15 cellular contexts compared by ENCODE assay signal in the genomic region with DNA sequence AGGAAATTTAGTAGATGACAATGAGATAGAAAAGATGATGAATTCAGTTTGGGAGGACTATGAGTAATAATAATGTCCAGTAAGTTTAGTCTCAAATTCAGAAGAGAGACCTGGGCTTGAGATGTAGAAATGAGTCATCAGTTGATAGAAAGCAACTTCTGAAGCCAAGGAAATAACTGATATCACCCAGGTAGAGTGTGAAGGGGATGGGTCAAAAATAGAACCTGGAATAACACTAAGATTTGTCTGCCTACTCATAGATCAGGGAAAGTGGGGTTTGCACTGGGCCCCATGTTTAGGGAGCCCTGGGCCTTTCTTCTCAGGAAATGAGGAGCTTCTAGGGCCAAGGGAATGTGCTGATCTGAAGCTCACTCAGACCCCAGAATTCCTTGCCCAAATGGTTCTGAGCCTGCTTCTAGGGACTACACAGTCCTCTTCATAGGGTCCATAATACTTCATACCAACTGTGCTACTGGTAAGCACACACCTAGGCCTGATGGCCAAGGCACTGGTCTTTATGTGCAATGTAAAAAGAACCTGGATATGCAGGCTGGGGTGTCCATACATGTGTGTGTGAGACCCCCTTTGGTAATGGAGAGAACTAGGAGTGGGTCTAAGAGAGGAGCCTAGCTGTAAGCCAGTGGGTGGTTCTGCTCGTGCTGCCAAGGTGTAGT.
DNase-seq lines count a peak whose midpoint lies in the region; ATAC-seq and TF ChIP-seq lines count a peak whose summit lies in the region.
"Had no signal": no experiment of that assay in that cellular context is flagged by ENCODE, and none has a peak within 500 bp of the region (broad histone marks: within the 10 kb centered on the region; RNA-seq: fewer than 3 reads in every experiment).

No MANE protein-coding gene starts in this region.

- H3K4me1 Mint-ChIP-seq in activated CD8-positive, alpha-beta memory T cell treated with anti-CD3 and anti-CD28 coated beads, Interleukin-2, amount 10 ng/mL, durations not matched to agents 7 days and 5 days: peaks cover 15% of the 10 kb centered on the region
- H3K4me1 Mint-ChIP-seq in natural killer cell treated with Interleukin-12 subunit alpha and Interleukin-12 subunit beta and Interleukin-15 and Interleukin-18, amount 100 ng/mL, for 72 hours (ENCODE audit: low read depth in 2 of 2): peaks cover 39 to 56% of the 10 kb centered on the region in 2 donors
- no peaks in the 10 kb centered on the region for H3K4me1 Mint-ChIP-seq in endothelial cell (ENCODE audit: unreplicated experiment)

- no peaks in the 10 kb centered on the region for H3K9me3 Mint-ChIP-seq in activated CD8-positive, alpha-beta memory T cell treated with anti-CD3 and anti-CD28 coated beads, Interleukin-2, amount 10 ng/mL, durations not matched to agents 7 days and 5 days (ENCODE audit: low read depth)
- H3K9me3 Mint-ChIP-seq in natural killer cell treated with Interleukin-12 subunit alpha and Interleukin-12 subunit beta and Interleukin-15 and Interleukin-18, amount 100 ng/mL, for 72 hours: peaks cover 3% of the 10 kb centered on the region
- no peaks in the 10 kb centered on the region for H3K9me3 Mint-ChIP-seq in endothelial cell (ENCODE audit: unreplicated experiment)
- H3K9me3 Mint-ChIP-seq: WTC11 had no signal

- ATAC-seq in activated CD8-positive, alpha-beta memory T cell treated with anti-CD3 and anti-CD28 coated beads, Interleukin-2, amount 10 ng/mL, durations not matched to agents 7 days and 5 days: peak; percentile 23
- peak; percentile 55 for ATAC-seq in GM19463 (IDR thresholded peaks at IDR 0.05; ENCODE audit: unreplicated experiment)
- ATAC-seq in HG03196 (IDR thresholded peaks at IDR 0.05; ENCODE audit: unreplicated experiment): peak; percentile 33
- ATAC-seq in natural killer cell treated with Interleukin-12 subunit alpha and Interleukin-12 subunit beta and Interleukin-15 and Interleukin-18, amount 100 ng/mL, for 72 hours: peak; percentile 32 to 71
- ATAC-seq: WTC11 had no signal

- peaks cover 8% of the 10 kb centered on the region for H3K36me3 Mint-ChIP-seq in activated CD8-positive, alpha-beta memory T cell treated with anti-CD3 and anti-CD28 coated beads, Interleukin-2, amount 10 ng/mL, durations not matched to agents 7 days and 5 days
- peaks cover 28% of the 10 kb centered on the region for H3K36me3 Mint-ChIP-seq in natural killer cell treated with Interleukin-12 subunit alpha and Interleukin-12 subunit beta and Interleukin-15 and Interleukin-18, amount 100 ng/mL, for 72 hours
- H3K36me3 Mint-ChIP-seq in endothelial cell (ENCODE audit: low read depth, unreplicated experiment): no peaks in the 10 kb centered on the region
- H3K36me3 Mint-ChIP-seq: WTC11 had no signal

- no peak overlapping the region for H3K27ac Mint-ChIP-seq in activated CD8-positive, alpha-beta memory T cell treated with anti-CD3 and anti-CD28 coated beads, Interleukin-2, amount 10 ng/mL, durations not matched to agents 7 days and 5 days
- peak overlapping the region; percentile 13 to 53 for H3K27ac Mint-ChIP-seq in natural killer cell treated with Interleukin-12 subunit alpha and Interleukin-12 subunit beta and Interleukin-15 and Interleukin-18, amount 100 ng/mL, for 72 hours
- no peak overlapping the region for H3K27ac Mint-ChIP-seq in endothelial cell (ENCODE audit: unreplicated experiment)
- H3K27ac Mint-ChIP-seq: WTC11 had no signal

- H3K27me3 Mint-ChIP-seq in activated CD8-positive, alpha-beta memory T cell treated with anti-CD3 and anti-CD28 coated beads, Interleukin-2, amount 10 ng/mL, durations not matched to agents 7 days and 5 days: peaks cover 23% of the 10 kb centered on the region
- no peaks in the 10 kb centered on the region for H3K27me3 Mint-ChIP-seq in natural killer cell treated with Interleukin-12 subunit alpha and Interleukin-12 subunit beta and Interleukin-15 and Interleukin-18, amount 100 ng/mL, for 72 hours
- H3K27me3 Mint-ChIP-seq in endothelial cell (ENCODE audit: unreplicated experiment): no peaks in the 10 kb centered on the region

- no peak for DNase-seq in activated CD8-positive, alpha-beta memory T cell treated with anti-CD3 and anti-CD28 coated beads, Interleukin-2, amount 10 ng/mL, durations not matched to agents 7 days and 5 days
- no peak for DNase-seq in activated CD8-positive, alpha-beta memory T cell treated with anti-CD3 and anti-CD28 coated beads, Interleukin-2, amount 50 U/mL, for 4 hours
- no peak for DNase-seq in natural killer cell treated with Interleukin-12 subunit alpha and Interleukin-12 subunit beta and Interleukin-15 and Interleukin-18, amount 100 ng/mL, for 72 hours (ENCODE audit: low spot score)
- DNase-seq in OCI-M1 (lab: John Stamatoyannopoulos, UW) (no peak), LoVo (ENCODE audit: low spot score) (no peak), endothelial cell (ENCODE audit: low spot score) (no peak)
- DNase-seq: activated CD8-positive, alpha-beta memory T cell treated with anti-CD3 and anti-CD28 coated beads, Interleukin-2, amount 50 U/mL, for 48 hours; caudate nucleus; effector CD8-positive, alpha-beta T cell; NK-92 treated with Interleukin-12 subunit alpha and Interleukin-12 subunit beta, amount 100 ng/mL, for 24 hours; Right ventricle myocardium superior; stimulated activated naive CD4-positive, alpha-beta T cell had no signal

- H3K4me3 Mint-ChIP-seq in activated CD8-positive, alpha-beta memory T cell treated with anti-CD3 and anti-CD28 coated beads, Interleukin-2, amount 10 ng/mL, durations not matched to agents 7 days and 5 days: no peak overlapping the region
- no peak overlapping the region for H3K4me3 Mint-ChIP-seq in natural killer cell treated with Interleukin-12 subunit alpha and Interleukin-12 subunit beta and Interleukin-15 and Interleukin-18, amount 100 ng/mL, for 72 hours
- H3K4me3 Mint-ChIP-seq in endothelial cell (ENCODE audit: unreplicated experiment): no peak overlapping the region
- H3K4me3 Mint-ChIP-seq: WTC11 had no signal

- CTCF ChIA-PET in activated CD8-positive, alpha-beta memory T cell treated with anti-CD3 and anti-CD28 coated beads, Interleukin-2, amount 10 ng/mL, durations not matched to agents 7 days and 5 days (lab: Charles Lee): no interaction called here

- no peak for TF ChIP-seq CTCF in endothelial cell (IDR thresholded peaks at IDR 0.05; ENCODE audit: unreplicated experiment)

Comparison
In these comparisons a context has a peak if more than half of its experiments do, and no peak if none do; other contexts are left out.
1. H3K27ac Mint-ChIP-seq: peak in natural killer cell treated with Interleukin-12 subunit alpha and Interleukin-12 subunit beta and Interleukin-15 and Interleukin-18, amount 100 ng/mL, for 72 hours (2 of 2); none in activated CD8-positive, alpha-beta memory T cell treated with anti-CD3 and anti-CD28 coated beads, Interleukin-2, amount 10 ng/mL, durations not matched to agents 7 days and 5 days (single experiment) and endothelial cell (single experiment).
2. Peak in every context shown above with its lines, with median percentiles within 50 percentile points of each other: ATAC-seq.